13 cellular contexts compared by ENCODE assay signal in the genomic region with DNA sequence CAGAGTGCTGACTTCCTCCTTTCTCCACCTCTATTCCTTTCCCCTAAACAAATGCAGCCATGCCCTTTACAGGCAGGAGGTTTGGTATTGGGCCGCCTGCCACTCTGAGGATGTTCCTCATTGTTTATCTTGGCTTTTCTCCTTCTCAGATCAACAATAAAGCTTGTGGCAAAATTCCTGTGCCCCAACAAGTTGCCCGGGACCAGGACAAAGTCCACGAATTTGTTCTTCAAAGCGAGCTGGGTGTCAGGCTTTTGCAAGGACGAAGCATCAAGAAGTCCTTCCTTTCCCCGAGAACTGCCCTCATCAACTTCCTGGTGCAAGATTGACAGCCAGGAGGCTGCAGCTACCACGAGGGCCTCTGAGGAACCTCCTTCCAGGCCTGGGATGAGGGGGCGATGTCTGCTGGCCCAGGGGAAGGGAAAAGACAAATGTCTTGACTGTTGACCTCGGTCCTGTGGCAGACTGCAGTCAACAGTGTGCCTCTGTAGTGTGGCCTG. TPM values are rescaled to one million over a fixed set of nuclear protein-coding genes. Genes with fewer than 3 reads are reported as not detected.
A peak's percentile ranks its signal among the peaks of the same experiment; 100 is the strongest.
DNase-seq lines count a peak whose midpoint lies in the region; ATAC-seq and TF ChIP-seq lines count a peak whose summit lies in the region.
"Had no signal": no experiment of that assay in that cellular context is flagged by ENCODE, and none has a peak within 500 bp of the region (broad histone marks: within the 10 kb centered on the region; RNA-seq: fewer than 3 reads in every experiment).

No MANE protein-coding gene starts in this region.

- no peak overlapping the region for H2BK5ac ChIP-seq in mesenchymal stem cell (ENCODE audit: low read depth, low read length, poor library complexity, severe bottlenecking)

- no peak overlapping the region for H3K4me3 Mint-ChIP-seq in brain
- H3K4me3 Mint-ChIP-seq: activated naive CD4-positive, alpha-beta T cell treated with anti-CD3 and anti-CD28 coated beads, Interleukin-2, amount 50 U/mL, for 24 hours had no signal

- H3K9me3 ChIP-seq in heart right ventricle (no peaks in the 10 kb centered on the region), mesenchymal stem cell (ENCODE audit: control insufficient read depth, low read length) (no peaks in the 10 kb centered on the region), transverse colon (no peaks in the 10 kb centered on the region)
- H3K9me3 ChIP-seq: HAP-1 had no signal

- in situ Hi-C loops in transverse colon (cut with MboI; ENCODE audit: low pct_ligation_motif_present in 1 of 4, low pct_unique_long_range_greater_than_20kb in 1 of 4, low sequenced_read_pairs in 3 of 4) = no loop called here

- no peak overlapping the region for H3K23ac ChIP-seq in mesenchymal stem cell (ENCODE audit: low read length in 2 of 2)

- H2AK5ac ChIP-seq in mesenchymal stem cell (ENCODE audit: low read length, severe bottlenecking) = peak overlapping the region; percentile 37

- H2BK15ac ChIP-seq in mesenchymal stem cell (ENCODE audit: low read depth, poor library complexity, severe bottlenecking) = peak overlapping the region; percentile 12

- H3K14ac ChIP-seq in mesenchymal stem cell (ENCODE audit: low read length in 2 of 2) = no peak overlapping the region

- H3K36me3 Mint-ChIP-seq in brain = peaks cover 16% of the 10 kb centered on the region

- H3K4me1 ChIP-seq in heart right ventricle = peaks cover 16 to 86% (median 69%) of the 10 kb centered on the region in 9 donors
- peaks cover 44% of the 10 kb centered on the region for H3K4me1 ChIP-seq in mesenchymal stem cell (ENCODE audit: control insufficient read depth, insufficient read depth, low read depth, low read length)
- peaks cover 9 to 27% (median 15%) of the 10 kb centered on the region in 4 donors for H3K4me1 ChIP-seq in transverse colon
- H3K4me1 ChIP-seq: HAP-1 had no signal

- peak overlapping the region in 3 of 5 experiments; percentile 19 to 85 (median 80) for H3K27ac Mint-ChIP-seq in brain
- H3K27ac Mint-ChIP-seq: activated naive CD4-positive, alpha-beta T cell treated with anti-CD3 and anti-CD28 coated beads, Interleukin-2, amount 50 U/mL, for 24 hours had no signal

- H3K9ac ChIP-seq in mesenchymal stem cell (ENCODE audit: low read length) = no peak overlapping the region

- DNase-seq in heart right ventricle (no peak), cardiac septum (ENCODE audit: low spot score) (no peak), mesenchymal stem cell (no peak), transverse colon (no peak), epidermal melanocyte (ENCODE audit: insufficient read length, low spot score) (no peak)
- DNase-seq: naive B cell, NCI-H1694, NCI-H526 treated with DMSO at 0.1 percent for 48 hours had no signal

- peaks cover 66% of the 10 kb centered on the region for H3K4me1 Mint-ChIP-seq in brain

- no peaks in the 10 kb centered on the region for H3K9me3 Mint-ChIP-seq in brain
- H3K9me3 Mint-ChIP-seq: activated naive CD4-positive, alpha-beta T cell treated with anti-CD3 and anti-CD28 coated beads, Interleukin-2, amount 50 U/mL, for 24 hours; naive B cell had no signal

- no peak for TF ChIP-seq POLR2A in transverse colon (IDR thresholded peaks at IDR 0.05)

- H3K79me1 ChIP-seq in mesenchymal stem cell (replicated peaks; ENCODE audit: low read length, poor library complexity, severe bottlenecking) = peaks cover 2% of the 10 kb centered on the region

- peak overlapping the region in 1 of 2 experiments; percentile 12 for H3K18ac ChIP-seq in mesenchymal stem cell (ENCODE audit: low read depth in 1 of 2, low read length in 2 of 2)

- ATAC-seq in heart right ventricle = no peak
- ATAC-seq in HG03442 (IDR thresholded peaks at IDR 0.05; ENCODE audit: unreplicated experiment) = no peak
- no peak for ATAC-seq in HG02623 (IDR thresholded peaks at IDR 0.05; ENCODE audit: unreplicated experiment)

- H3K36me3 ChIP-seq in heart right ventricle (peaks cover 0 to 13% (median 0%) of the 10 kb centered on the region in 9 donors), mesenchymal stem cell (ENCODE audit: control insufficient read depth in 1 of 2, insufficient read depth in 2 of 2, low read depth in 1 of 2, low read length in 2 of 2) (peaks cover 0 to 14% of the 10 kb centered on the region in 2 experiments), transverse colon (no peaks in the 10 kb centered on the region)
- H3K36me3 ChIP-seq: HAP-1 had no signal

- no peak overlapping the region for H3K4ac ChIP-seq in mesenchymal stem cell (ENCODE audit: low read depth in 1 of 2, low read length in 2 of 2)

- no peaks in the 10 kb centered on the region for H3K27me3 ChIP-seq in heart right ventricle
- no peaks in the 10 kb centered on the region for H3K27me3 ChIP-seq in mesenchymal stem cell (ENCODE audit: control insufficient read depth in 1 of 2, insufficient read depth in 1 of 2, low read length in 2 of 2)
- H3K27me3 ChIP-seq in transverse colon = no peaks in the 10 kb centered on the region

- no peak overlapping the region for H4K8ac ChIP-seq in mesenchymal stem cell (ENCODE audit: low read length)

- no peak overlapping the region for H3K4me3 ChIP-seq in heart right ventricle
- H3K4me3 ChIP-seq in mesenchymal stem cell (ENCODE audit: insufficient read depth in 1 of 2, low read depth in 1 of 2, low read length in 2 of 2) = peak overlapping the region in 1 of 2 experiments; percentile 15
- H3K4me3 ChIP-seq in transverse colon = no peak overlapping the region
- H3K4me3 ChIP-seq: HAP-1 had no signal

- no peak overlapping the region for H2BK12ac ChIP-seq in mesenchymal stem cell (ENCODE audit: low read length in 2 of 2)

- H3K4me2 ChIP-seq in mesenchymal stem cell (ENCODE audit: low read length, poor library complexity, severe bottlenecking) = no peak overlapping the region

- intact Hi-C loops in heart right ventricle (cut with DNase I) (loop anchor here in 1 of 10 donors (10.0 kb wide), 1 partner anchor 48 kb away; a partner anchor contains a TSS), cardiac septum (cut with DNase I) (no loop called here), transverse colon (cut with DNase I; ENCODE audit: low total_unique reads) (no loop called here)

- H3K27ac ChIP-seq in heart right ventricle = peak overlapping the region in 8 of 10 donors; percentile 17 to 84 (median 56)
- H3K27ac ChIP-seq in mesenchymal stem cell (ENCODE audit: low read length, poor library complexity, severe bottlenecking) = peak overlapping the region; percentile 54
- H3K27ac ChIP-seq in transverse colon = peak overlapping the region; percentile 20 to 62 (median 38)

- 73 to 75% methylated on average over 9 of the region's 9 CpGs for WGBS in heart right ventricle, 2 donors
- 93% methylated on average over 9 of the region's 9 CpGs for WGBS in mesenchymal stem cell
- WGBS in transverse colon (ENCODE audit: low coverage in 1 of 2), 2 donors = 44% methylated on average over 9 of the region's 9 CpGs; no CpG with 5 or more reads in 1 of the 2 donors

- no peak overlapping the region for H2BK120ac ChIP-seq in mesenchymal stem cell (ENCODE audit: low read depth, low read length)

- TF ChIP-seq CTCF in heart right ventricle (IDR thresholded peaks at IDR 0.05) (no peak), brain (conservative IDR thresholded peaks at IDR 0.05) (no peak), transverse colon (IDR thresholded peaks at IDR 0.05) (no peak)

- no peak overlapping the region for H2AFZ ChIP-seq in mesenchymal stem cell (ENCODE audit: low read depth, low read length)

- TF ChIP-seq EP300 in transverse colon (IDR thresholded peaks at IDR 0.05; ENCODE audit: low read depth) = no peak

- no peaks in the 10 kb centered on the region for H3K27me3 Mint-ChIP-seq in brain
- H3K27me3 Mint-ChIP-seq: activated naive CD4-positive, alpha-beta T cell treated with anti-CD3 and anti-CD28 coated beads, Interleukin-2, amount 50 U/mL, for 24 hours; naive B cell had no signal

- H4K91ac ChIP-seq in mesenchymal stem cell (ENCODE audit: low read length) = no peak overlapping the region

RNA-seq across cellular contexts. Expression of a gene that starts 47.3 kb away (rescaled TPM):
- total RNA-seq in heart right ventricle (10 to 100 TPM; 24.1 to 47.6 (median 35.5) TPM), cardiac septum (30.5 TPM), transverse colon (10 to 100 TPM; 28.3 to 84.9 (median 36.0) TPM)
- polyA plus RNA-seq in heart right ventricle (10 to 100 TPM in 1 of 2 donors, 1 to 10 TPM in 1; 6.1 to 21.7 TPM), brain (ENCODE audit: insufficient read depth, low read depth, low replicate concordance) (1.3 TPM)
- polyA plus RNA-seq in mesenchymal stem cell (2013, experiment 1 of 2) = 9.4 TPM
- polyA plus RNA-seq in mesenchymal stem cell (2013, experiment 2 of 2) = 8.4 TPM
